32 cellular contexts compared by ENCODE assay signal in the genomic region with DNA sequence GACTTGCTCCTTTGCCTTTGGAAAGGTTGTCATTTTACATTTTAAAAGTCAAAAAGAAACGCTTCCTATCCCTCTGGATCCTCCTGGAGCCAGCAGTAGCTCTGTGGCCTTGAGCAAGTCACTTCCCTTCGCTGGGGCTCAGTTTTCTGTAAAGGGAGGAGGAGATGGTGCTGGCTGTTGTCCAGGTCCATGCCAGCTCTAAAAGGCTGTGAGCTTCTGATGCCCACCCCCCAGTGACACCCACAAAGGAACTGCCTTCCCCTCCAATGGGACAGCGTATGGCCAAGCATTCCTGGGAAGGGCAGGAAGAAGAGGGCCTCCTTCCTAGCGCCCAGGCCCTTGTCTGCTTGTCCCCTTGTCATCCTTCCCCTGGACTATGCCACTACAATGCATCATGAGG.
"Had no signal": no experiment of that assay in that cellular context is flagged by ENCODE, and none has a peak within 500 bp of the region (broad histone marks: within the 10 kb centered on the region; RNA-seq: fewer than 3 reads in every experiment).

No MANE protein-coding gene starts in this region.

- H3K4me3 Mint-ChIP-seq: activated B cell treated with CpG ODN at 0.5 μM for 24 hours; activated CD8-positive, alpha-beta T cell treated with anti-CD3 and anti-CD28 coated beads for 36 hours; activated naive CD8-positive, alpha-beta T cell; activated naive CD8-positive, alpha-beta T cell treated with anti-CD3 and anti-CD28 coated beads, Interleukin-2, amount 50 U/mL, for 24 hours; activated T-cell treated with anti-CD3 and anti-CD28 coated beads, Interleukin-2, amount 50 U/mL, for 4 hours; activated T-helper 17 cell treated with anti-CD3 and anti-CD28 coated beads, Interleukin-2, amount 50 U/mL, for 72 hours; T-helper 17 cell; T-helper 2 cell treated with Interferon-gamma antibody and Interleukin-4, amounts not matched to agents 5 μg/mL and 100 μg/mL, for 36 hours had no signal

- H3K27me3 Mint-ChIP-seq: activated naive CD8-positive, alpha-beta T cell had no signal

- ATAC-seq: activated CD4-positive, CD25-positive, alpha-beta regulatory T cell treated with anti-CD3 and anti-CD28 coated beads, Interleukin-2, amount 50 U/mL, for 24 hours; activated CD8-positive, alpha-beta T cell treated with anti-CD3 and anti-CD28 coated beads for 36 hours; activated naive CD8-positive, alpha-beta T cell treated with anti-CD3 and anti-CD28 coated beads, Interleukin-2, amount 50 U/mL, for 24 hours; activated T-cell treated with anti-CD3 and anti-CD28 coated beads, Interleukin-2, amount 50 U/mL, for 4 hours; activated T-helper 17 cell treated with anti-CD3 and anti-CD28 coated beads, Interleukin-2, amount 50 U/mL, for 72 hours; body of pancreas; foreskin keratinocyte; gastrocnemius medialis; T-helper 17 cell had no signal

- H3K9me3 Mint-ChIP-seq: activated B cell treated with CpG ODN at 0.5 μM for 24 hours; activated CD8-positive, alpha-beta T cell treated with anti-CD3 and anti-CD28 coated beads for 36 hours; activated naive CD8-positive, alpha-beta T cell treated with anti-CD3 and anti-CD28 coated beads, Interleukin-2, amount 50 U/mL, for 24 hours; activated T-cell treated with anti-CD3 and anti-CD28 coated beads, Interleukin-2, amount 50 U/mL, for 4 hours; activated T-helper 17 cell treated with anti-CD3 and anti-CD28 coated beads, Interleukin-2, amount 50 U/mL, for 72 hours; T-helper 2 cell treated with Interferon-gamma antibody and Interleukin-4, amounts not matched to agents 5 μg/mL and 100 μg/mL, for 36 hours had no signal

- H3K4me1 Mint-ChIP-seq: activated B cell treated with CpG ODN at 0.5 μM for 24 hours; activated naive CD8-positive, alpha-beta T cell treated with anti-CD3 and anti-CD28 coated beads, Interleukin-2, amount 50 U/mL, for 24 hours; activated T-helper 17 cell treated with anti-CD3 and anti-CD28 coated beads, Interleukin-2, amount 50 U/mL, for 72 hours; T-helper 17 cell had no signal

- H3K9me3 ChIP-seq: adrenal gland, body of pancreas, esophagus muscularis mucosa, gastrocnemius medialis had no signal

- H3K27ac Mint-ChIP-seq: activated B cell treated with CpG ODN at 0.5 μM for 24 hours; activated CD8-positive, alpha-beta T cell treated with anti-CD3 and anti-CD28 coated beads for 36 hours; activated naive CD8-positive, alpha-beta T cell; activated naive CD8-positive, alpha-beta T cell treated with anti-CD3 and anti-CD28 coated beads, Interleukin-2, amount 50 U/mL, for 24 hours; activated T-helper 17 cell treated with anti-CD3 and anti-CD28 coated beads, Interleukin-2, amount 50 U/mL, for 72 hours; T-helper 17 cell; T-helper 2 cell treated with Interferon-gamma antibody and Interleukin-4, amounts not matched to agents 5 μg/mL and 100 μg/mL, for 36 hours had no signal

- H3K27ac ChIP-seq: adrenal gland, body of pancreas, esophagus muscularis mucosa, foreskin keratinocyte, gastrocnemius medialis, WERI-Rb-1 had no signal

- H3K4me3 ChIP-seq: adrenal gland, body of pancreas, esophagus muscularis mucosa, gastrocnemius medialis had no signal

- H3K36me3 ChIP-seq: adrenal gland, esophagus muscularis mucosa, gastrocnemius medialis, WERI-Rb-1 had no signal

- H3K4me1 ChIP-seq: adrenal gland, body of pancreas, foreskin keratinocyte had no signal

- H3K36me3 Mint-ChIP-seq: activated naive CD8-positive, alpha-beta T cell had no signal

- DNase-seq: activated B cell treated with CpG ODN at 0.5 μM for 24 hours; activated CD4-positive, alpha-beta T cell treated with anti-CD3 and anti-CD28 coated beads for 48 hours; activated CD4-positive, alpha-beta T cell treated with anti-CD3 and anti-CD28 coated beads, Interleukin-2, amount 50 U/mL, for 1 hour; activated CD4-positive, alpha-beta T cell treated with anti-CD3 and anti-CD28 coated beads, Interleukin-2, amount 50 U/mL, for 48 hours; activated CD8-positive, alpha-beta memory T cell treated with anti-CD3 and anti-CD28 coated beads for 24 hours; activated CD8-positive, alpha-beta T cell treated with anti-CD3 and anti-CD28 coated beads for 36 hours; activated effector memory CD4-positive, alpha-beta T cell treated with Interleukin-2 at 50 U/mL for 16 hours; activated gamma-delta T cell treated with Interleukin-2 at 50 U/mL for 16 hours; activated naive CD4-positive, alpha-beta T cell treated with anti-CD3 and anti-CD28 coated beads, Interleukin-2, amount 50 U/mL, for 16 hours; activated naive CD4-positive, alpha-beta T cell treated with Interleukin-2 at 50 U/mL for 16 hours; activated naive CD8-positive, alpha-beta T cell treated with anti-CD3 and anti-CD28 coated beads, Interleukin-2, amount 50 U/mL, for 24 hours; activated T-cell treated with anti-CD3 and anti-CD28 coated beads, Interleukin-2, amount 50 U/mL, for 4 hours; adrenal gland; amygdala; aorta; body of pancreas; central memory CD4-positive, alpha-beta T cell; cortex of kidney; dermis blood vessel endothelial cell; effector CD8-positive, alpha-beta T cell; foreskin keratinocyte; gastrocnemius medialis; glutamatergic neuron; T-helper 1 cell; T-helper 17 cell; T1000; WERI-Rb-1 had no signal

- H3K27me3 ChIP-seq: adrenal gland, body of pancreas had no signal
